Comparison of ENCODE assay signal across 29 cellular contexts in genomic region chr3:29302619-29303018, GRCh38. TPM values are rescaled to one million over a fixed set of nuclear protein-coding genes. Genes with fewer than 3 reads are reported as not detected.
"Had no signal": no experiment of that assay in that cellular context is flagged by ENCODE, and none has a peak within 500 bp of the region (broad histone marks: within the 10 kb centered on the region; RNA-seq: fewer than 3 reads in every experiment).

No MANE protein-coding gene starts in this region.

- H3K4me3 Mint-ChIP-seq: naive thymus-derived CD8-positive, alpha-beta T cell; natural killer cell treated with Interleukin-12 subunit alpha and Interleukin-12 subunit beta and Interleukin-15 and Interleukin-18, amount 100 ng/mL, for 72 hours; nephron progenitor cell; neural progenitor cell; stimulated activated effector memory CD8-positive, alpha-beta T cell treated with anti-CD3 and anti-CD28 coated beads, Interleukin-12 subunit alpha, Interleukin-12 subunit beta, amount 100 ng/mL, for 72 hours; stimulated activated naive B cell treated with anti-CD40 and anti-IgM and Interleukin-4, amounts not matched to agents 10 μg/mL and 1 μg/mL and 100 μg/mL, for 72 hours; stimulated activated naive CD8-positive, alpha-beta T cell treated with anti-CD3 and anti-CD28 coated beads, Interleukin-15, Interleukin-2, amounts not matched to agents 100 ng/mL and 50 ng/mL, for 24 hours had no signal

- H3K36me3 ChIP-seq: neural progenitor cell, ovary, right lobe of liver, sigmoid colon, stomach, thoracic aorta, thyroid gland, upper lobe of left lung, vagina had no signal

- H3K4me3 ChIP-seq: neural progenitor cell, ovary, psoas muscle, right lobe of liver, sigmoid colon, stomach, thoracic aorta, thyroid gland, tibial nerve, upper lobe of left lung, vagina had no signal

- H3K9ac ChIP-seq: neural progenitor cell, parathyroid adenoma had no signal

- H3K4me1 Mint-ChIP-seq: stimulated activated effector memory CD8-positive, alpha-beta T cell treated with anti-CD3 and anti-CD28 coated beads, Interleukin-12 subunit alpha, Interleukin-12 subunit beta, amount 100 ng/mL, for 72 hours had no signal

- H3K9me3 ChIP-seq: ovary, psoas muscle, right lobe of liver, sigmoid colon, stomach, thoracic aorta, thyroid gland, tibial nerve, upper lobe of left lung, vagina had no signal

- H3K27me3 ChIP-seq: neural progenitor cell, ovary, right lobe of liver, sigmoid colon, stomach, thyroid gland, tibial nerve, upper lobe of left lung, vagina had no signal

- H3K36me3 Mint-ChIP-seq: naive thymus-derived CD8-positive, alpha-beta T cell; natural killer cell treated with Interleukin-12 subunit alpha and Interleukin-12 subunit beta and Interleukin-15 and Interleukin-18, amount 100 ng/mL, for 72 hours; stimulated activated effector memory CD8-positive, alpha-beta T cell treated with anti-CD3 and anti-CD28 coated beads, Interleukin-12 subunit alpha, Interleukin-12 subunit beta, amount 100 ng/mL, for 72 hours; stimulated activated naive B cell treated with anti-CD40 and anti-IgM and Interleukin-4, amounts not matched to agents 10 μg/mL and 1 μg/mL and 100 μg/mL, for 72 hours had no signal

- H3K4me2 ChIP-seq: neural progenitor cell had no signal

- H3K4me1 ChIP-seq: parathyroid adenoma, right lobe of liver, upper lobe of left lung, vagina had no signal

- H2AFZ ChIP-seq: neural progenitor cell, parathyroid adenoma had no signal

- DNase-seq: naive thymus-derived CD8-positive, alpha-beta T cell; nephron progenitor cell; occipital lobe; ovary; posterior cingulate gyrus; psoas muscle; right cardiac atrium; right lobe of liver; sigmoid colon; small intestine; stimulated activated CD4-positive, alpha-beta T cell treated with anti-CD3 and anti-CD28 coated beads, Interleukin-15, amount 100 ng/mL, for 24 hours; stimulated activated CD4-positive, alpha-beta T cell treated with anti-CD3 and anti-CD28 coated beads, Interleukin-2, amount 100 ng/mL, for 24 hours; stimulated activated CD4-positive, alpha-beta T cell treated with anti-CD3 and anti-CD28 coated beads, Interleukin-2, amount 100 ng/mL, for 48 hours; stimulated activated CD4-positive, alpha-beta T cell treated with anti-CD3 and anti-CD28 coated beads, Interleukin-4, amount 100 ng/mL, for 24 hours; stimulated activated naive B cell treated with anti-CD40 and anti-IgM and Interleukin-4, amounts not matched to agents 10 μg/mL and 1 μg/mL and 100 μg/mL, for 72 hours; stimulated activated naive CD4-positive, alpha-beta T cell treated with Interleukin-2 at 50 U/mL for 16 hours; stomach; thyroid gland; trophoblast cell; upper lobe of left lung had no signal

- H3K79me2 ChIP-seq: parathyroid adenoma had no signal

- H3K27ac ChIP-seq: neural progenitor cell, ovary, parathyroid adenoma, psoas muscle, right lobe of liver, sigmoid colon, stomach, thoracic aorta, thyroid gland, tibial nerve, upper lobe of left lung, vagina had no signal

- H3K9me3 Mint-ChIP-seq: stimulated activated naive CD8-positive, alpha-beta T cell treated with anti-CD3 and anti-CD28 coated beads, Interleukin-15, Interleukin-2, amounts not matched to agents 100 ng/mL and 50 ng/mL, for 24 hours had no signal

- H3K27me3 Mint-ChIP-seq: natural killer cell treated with Interleukin-12 subunit alpha and Interleukin-12 subunit beta and Interleukin-15 and Interleukin-18, amount 100 ng/mL, for 72 hours; progenitor cell of endocrine pancreas; stimulated activated naive B cell treated with anti-CD40 and anti-IgM and Interleukin-4, amounts not matched to agents 10 μg/mL and 1 μg/mL and 100 μg/mL, for 72 hours; stimulated activated naive CD8-positive, alpha-beta T cell treated with anti-CD3 and anti-CD28 coated beads, Interleukin-15, Interleukin-2, amounts not matched to agents 100 ng/mL and 50 ng/mL, for 24 hours had no signal

- H3K27ac Mint-ChIP-seq: naive thymus-derived CD8-positive, alpha-beta T cell; natural killer cell treated with Interleukin-12 subunit alpha and Interleukin-12 subunit beta and Interleukin-15 and Interleukin-18, amount 100 ng/mL, for 72 hours; nephron progenitor cell; neural progenitor cell; progenitor cell of endocrine pancreas; stimulated activated effector memory CD8-positive, alpha-beta T cell treated with anti-CD3 and anti-CD28 coated beads, Interleukin-12 subunit alpha, Interleukin-12 subunit beta, amount 100 ng/mL, for 72 hours; stimulated activated naive B cell treated with anti-CD40 and anti-IgM and Interleukin-4, amounts not matched to agents 10 μg/mL and 1 μg/mL and 100 μg/mL, for 72 hours; stimulated activated naive CD8-positive, alpha-beta T cell treated with anti-CD3 and anti-CD28 coated beads, Interleukin-15, Interleukin-2, amounts not matched to agents 100 ng/mL and 50 ng/mL, for 24 hours had no signal

- ATAC-seq: naive thymus-derived CD8-positive, alpha-beta T cell; natural killer cell treated with Interleukin-12 subunit alpha and Interleukin-12 subunit beta and Interleukin-15 and Interleukin-18, amount 100 ng/mL, for 72 hours; psoas muscle; right cardiac atrium; right lobe of liver; stimulated activated effector memory CD8-positive, alpha-beta T cell treated with anti-CD3 and anti-CD28 coated beads, Interleukin-12 subunit alpha, Interleukin-12 subunit beta, amount 100 ng/mL, for 72 hours; stimulated activated naive B cell treated with anti-CD40 and anti-IgM and Interleukin-4, amounts not matched to agents 10 μg/mL and 1 μg/mL and 100 μg/mL, for 72 hours had no signal

RNA-seq across cellular contexts. Expression of gene RBMS3, which starts 21.7 kb away (rescaled TPM):
- total RNA-seq: naive thymus-derived CD8-positive, alpha-beta T cell had no signal
